In genomic region chr1:223504741-223505140, GRCh38 we compare ENCODE assay signal across 10 cellular contexts.
DNase-seq lines count a peak whose midpoint lies in the region; ATAC-seq, FAIRE-seq and TF ChIP-seq lines count a peak whose summit lies in the region.
"Had no signal": no experiment of that assay in that cellular context is flagged by ENCODE, and none has a peak within 500 bp of the region (broad histone marks: within the 10 kb centered on the region; RNA-seq: fewer than 3 reads in every experiment).

No MANE protein-coding gene starts in this region.

- H3K36me3 ChIP-seq in pancreas = no peaks in the 10 kb centered on the region
- no peaks in the 10 kb centered on the region for H3K36me3 ChIP-seq in WERI-Rb-1
- H3K36me3 ChIP-seq: cardiac muscle cell had no signal

- peak in 3 of 4 donors; percentile 76 to 86 (median 78) for ATAC-seq in pancreas

- no peak for FAIRE-seq in pancreas (lab: Jason Lieb, UNC)

- no peak overlapping the region for H3K27ac ChIP-seq in pancreas
- no peak overlapping the region for H3K27ac ChIP-seq in WERI-Rb-1
- H3K27ac ChIP-seq: cardiac muscle cell had no signal

- H3K27me3 ChIP-seq in pancreas = no peaks in the 10 kb centered on the region
- no peaks in the 10 kb centered on the region for H3K27me3 ChIP-seq in WERI-Rb-1 (ENCODE audit: insufficient read depth, low read depth, severe bottlenecking)
- H3K27me3 ChIP-seq: cardiac muscle cell had no signal

- intact Hi-C loops in pancreas (cut with DNase I) = no loop called here

- DNase-seq in EL = peak; percentile 93
- DNase-seq in NCI-H446 treated with DMSO at 0.1 percent for 48 hours (lab: John Stamatoyannopoulos, UW) = peak; percentile 74
- peak; percentile 96 for DNase-seq in epithelial cell of esophagus (ENCODE audit: low read depth)
- DNase-seq in pancreas = peak in 3 of 6 donors; percentile 11 to 39 (median 27)
- no peak for DNase-seq in WERI-Rb-1
- DNase-seq in iPS-NIHi11 (ENCODE audit: low spot score) = no peak
- DNase-seq in activated CD4-positive, alpha-beta T cell treated with anti-CD3 and anti-CD28 coated beads for 4 hours = no peak
- DNase-seq in MV-4-11 (lab: John Stamatoyannopoulos, UW) = no peak
- DNase-seq: SHP77 treated with DMSO at 0.1 percent for 48 hours had no signal

- no peaks in the 10 kb centered on the region for H3K9me3 ChIP-seq in pancreas
- H3K9me3 ChIP-seq in WERI-Rb-1 (ENCODE audit: severe bottlenecking) = no peaks in the 10 kb centered on the region

- 75 to 79% methylated on average over 4 of the region's 4 CpGs for WGBS in pancreas, 2 donors

- TF ChIP-seq CTCF in epithelial cell of esophagus (IDR thresholded peaks at IDR 0.05; ENCODE audit: insufficient read depth, low read depth, low read length, missing control alignments) = no peak
- TF ChIP-seq CTCF in pancreas (IDR thresholded peaks at IDR 0.05) = no peak
- no peak for TF ChIP-seq CTCF in WERI-Rb-1 (IDR thresholded peaks at IDR 0.05; ENCODE audit: low read depth, low read length)

- H3K4me3 ChIP-seq in epithelial cell of esophagus (ENCODE audit: low read length) (no peak overlapping the region), pancreas (no peak overlapping the region), WERI-Rb-1 (ENCODE audit: low read depth, low read length) (no peak overlapping the region)
- H3K4me3 ChIP-seq: cardiac muscle cell had no signal

- no peaks in the 10 kb centered on the region for H3K4me1 ChIP-seq in pancreas

Comparison
In these comparisons a context has a peak if more than half of its experiments do, and no peak if none do; other contexts are left out.
1. DNase-seq: peak in EL (single experiment), NCI-H446 treated with DMSO at 0.1 percent for 48 hours (single experiment) and epithelial cell of esophagus (single experiment); none in WERI-Rb-1 (single experiment), iPS-NIHi11 (single experiment), activated CD4-positive, alpha-beta T cell treated with anti-CD3 and anti-CD28 coated beads for 4 hours (0 of 2) and MV-4-11 (single experiment).